In the genomic region with DNA sequence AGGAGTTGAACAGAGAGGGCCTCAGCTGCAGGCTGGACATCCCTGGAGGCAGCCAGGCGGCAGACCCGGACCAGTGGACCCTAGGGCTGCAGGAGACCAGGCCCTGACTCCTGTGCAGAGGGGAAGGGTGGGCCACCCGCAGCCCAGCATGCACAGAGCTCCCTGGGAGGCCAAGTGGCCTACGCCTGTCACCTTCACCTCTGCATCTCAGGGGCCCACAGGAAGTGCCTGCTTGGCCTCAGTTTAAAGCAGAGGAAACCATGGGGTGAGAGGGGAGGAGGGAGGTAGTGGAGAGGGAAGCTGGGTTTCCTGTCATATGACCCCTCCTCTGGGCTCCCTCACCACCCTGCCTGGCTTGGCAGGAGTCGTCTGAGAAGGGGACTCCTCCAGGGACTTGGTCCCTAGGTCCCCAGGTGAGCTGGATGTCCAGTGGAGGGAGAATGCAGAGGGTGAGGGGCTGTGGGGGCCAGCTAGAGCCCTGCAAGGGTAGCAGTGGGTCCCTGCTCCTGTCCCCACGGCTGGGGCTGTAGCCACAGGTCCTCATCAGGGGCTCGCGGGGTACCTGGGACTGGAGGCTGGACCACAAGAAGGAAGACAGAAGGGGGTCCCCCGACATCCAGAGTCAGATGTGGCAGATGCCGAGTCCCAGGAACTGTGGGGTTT, we compare ENCODE assay signal across 9 cellular contexts. TPM values are rescaled to one million over a fixed set of nuclear protein-coding genes. Genes with fewer than 3 reads are reported as not detected.
DNase-seq lines count a peak whose midpoint lies in the region; ATAC-seq lines count a peak whose summit lies in the region.
"Had no signal": no experiment of that assay in that cellular context is flagged by ENCODE, and none has a peak within 500 bp of the region (broad histone marks: within the 10 kb centered on the region; RNA-seq: fewer than 3 reads in every experiment).

A gene with protein sequence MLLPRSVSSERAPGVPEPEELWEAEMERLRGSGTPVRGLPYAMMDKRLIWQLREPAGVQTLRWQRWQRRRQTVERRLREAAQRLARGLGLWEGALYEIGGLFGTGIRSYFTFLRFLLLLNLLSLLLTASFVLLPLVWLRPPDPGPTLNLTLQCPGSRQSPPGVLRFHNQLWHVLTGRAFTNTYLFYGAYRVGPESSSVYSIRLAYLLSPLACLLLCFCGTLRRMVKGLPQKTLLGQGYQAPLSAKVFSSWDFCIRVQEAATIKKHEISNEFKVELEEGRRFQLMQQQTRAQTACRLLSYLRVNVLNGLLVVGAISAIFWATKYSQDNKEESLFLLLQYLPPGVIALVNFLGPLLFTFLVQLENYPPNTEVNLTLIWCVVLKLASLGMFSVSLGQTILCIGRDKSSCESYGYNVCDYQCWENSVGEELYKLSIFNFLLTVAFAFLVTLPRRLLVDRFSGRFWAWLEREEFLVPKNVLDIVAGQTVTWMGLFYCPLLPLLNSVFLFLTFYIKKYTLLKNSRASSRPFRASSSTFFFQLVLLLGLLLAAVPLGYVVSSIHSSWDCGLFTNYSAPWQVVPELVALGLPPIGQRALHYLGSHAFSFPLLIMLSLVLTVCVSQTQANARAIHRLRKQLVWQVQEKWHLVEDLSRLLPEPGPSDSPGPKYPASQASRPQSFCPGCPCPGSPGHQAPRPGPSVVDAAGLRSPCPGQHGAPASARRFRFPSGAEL (plus strand): TSS at position 333 of the 663 bp plus-strand sequence. CDS start 818 bp downstream, outside the sequence.

- peak within 1 kb of the TSS; percentile 65 for H3K27ac ChIP-seq in angular gyrus (ENCODE audit: low read depth, low read length)

- DNase-seq in NCI-H2196 (lab: John Stamatoyannopoulos, UW; ENCODE audit: unreplicated experiment) = peak; percentile 32
- no peak for DNase-seq in NCI-H2196 treated with DMSO at 0.1 percent for 48 hours (lab: John Stamatoyannopoulos, UW; ENCODE audit: unreplicated experiment)
- peak; percentile 93 for DNase-seq in SKM-1 (lab: John Stamatoyannopoulos, UW; ENCODE audit: unreplicated experiment)
- DNase-seq in midbrain (lab: John Stamatoyannopoulos, UW) = peak; percentile 29
- no peak for DNase-seq in occipital lobe (lab: John Stamatoyannopoulos, UW)
- no peak for DNase-seq in COLO829 (ENCODE audit: low spot score)

- ATAC-seq in GM21526 (IDR thresholded peaks at IDR 0.05; ENCODE audit: low FRiP score, unreplicated experiment) = no peak
- ATAC-seq: A549 had no signal

RNA-seq across cellular contexts. Expression of the gene that starts here (rescaled TPM):
- 0.94 TPM for total RNA-seq in occipital lobe

Comparison
In these comparisons a context has a peak if more than half of its experiments do, and no peak if none do; other contexts are left out.
1. DNase-seq: peak in NCI-H2196 (single experiment), SKM-1 (single experiment) and midbrain (single experiment); none in NCI-H2196 treated with DMSO at 0.1 percent for 48 hours (single experiment), occipital lobe (single experiment) and COLO829 (single experiment).